ENCODE assay signal across 31 cellular contexts in the genomic region with DNA sequence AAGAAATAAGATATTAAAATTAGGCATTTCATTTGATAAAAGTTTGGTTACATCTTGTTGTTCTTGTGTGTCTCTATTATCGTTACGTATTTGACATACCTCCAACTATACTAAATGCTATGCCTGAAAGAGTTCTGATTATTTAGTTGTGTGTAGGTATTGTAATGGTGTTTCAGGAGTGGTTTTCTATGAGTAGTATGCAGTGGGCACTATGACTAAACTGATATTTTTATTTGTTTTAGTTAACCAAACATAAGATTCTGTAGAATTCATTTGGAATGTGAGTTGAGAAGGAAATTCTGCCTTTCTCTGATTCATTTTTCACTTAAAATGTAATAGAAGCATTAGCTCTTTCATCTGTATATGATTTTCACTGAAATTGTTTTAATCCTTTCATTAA.
"Had no signal": no experiment of that assay in that cellular context is flagged by ENCODE, and none has a peak within 500 bp of the region (broad histone marks: within the 10 kb centered on the region; RNA-seq: fewer than 3 reads in every experiment).

No MANE protein-coding gene starts in this region.

- H3K4me1 ChIP-seq: neural progenitor cell, parathyroid adenoma, psoas muscle, right lobe of liver, sigmoid colon, spleen, suprapubic skin, testis, thyroid gland, tibial nerve, upper lobe of left lung, vagina had no signal

- H3K27ac ChIP-seq: ovary, parathyroid adenoma, psoas muscle, right lobe of liver, sigmoid colon, spleen, suprapubic skin, testis, thyroid gland, tibial nerve, upper lobe of left lung, vagina had no signal

- ATAC-seq: naive thymus-derived CD4-positive, alpha-beta T cell; natural killer cell; psoas muscle; right cardiac atrium; right lobe of liver; stimulated activated memory B cell treated with anti-CD40 and anti-IgM and Interleukin-4, amounts not matched to agents 10 μg/mL and 1 μg/mL and 100 μg/mL, for 72 hours; stimulated activated naive CD8-positive, alpha-beta T cell treated with anti-CD3 and anti-CD28 coated beads, Interleukin-15, amount 100 ng/mL, for 72 hours; stimulated activated naive CD8-positive, alpha-beta T cell treated with anti-CD3 and anti-CD28 coated beads, Interleukin-15, Interleukin-2, amounts not matched to agents 100 U/mL and 50 U/mL, for 24 hours had no signal

- H3K9me3 ChIP-seq: ovary, psoas muscle, right lobe of liver, sigmoid colon, spleen, suprapubic skin, testis, thyroid gland, upper lobe of left lung, vagina had no signal

- H3K9ac ChIP-seq: neural progenitor cell, parathyroid adenoma had no signal

- H3K4me2 ChIP-seq: neural progenitor cell had no signal

- H2AFZ ChIP-seq: neural progenitor cell, parathyroid adenoma had no signal

- H3K4me3 ChIP-seq: neural progenitor cell, ovary, psoas muscle, right lobe of liver, sigmoid colon, spleen, suprapubic skin, testis, thyroid gland, tibial nerve, upper lobe of left lung, vagina had no signal

- DNase-seq: naive thymus-derived CD4-positive, alpha-beta T cell; natural killer cell; occipital lobe; ovary; posterior cingulate gyrus; psoas muscle; right cardiac atrium; right lobe of liver; sigmoid colon; small intestine; spleen; stimulated activated CD4-positive, alpha-beta T cell treated with anti-CD3 and anti-CD28 coated beads, Interleukin-12 subunit alpha, Interleukin-12 subunit beta, amount 100 ng/mL, for 4 hours; stimulated activated CD4-positive, alpha-beta T cell treated with anti-CD3 and anti-CD28 coated beads, Interleukin-2, amount 100 ng/mL, for 24 hours; stimulated activated CD4-positive, alpha-beta T cell treated with anti-CD3 and anti-CD28 coated beads, Interleukin-2, amount 100 ng/mL, for 48 hours; stimulated activated CD4-positive, alpha-beta T cell treated with anti-CD3 and anti-CD28 coated beads, Interleukin-4, amount 100 ng/mL, for 24 hours; stimulated activated CD8-positive, alpha-beta memory T cell treated with anti-CD3 and anti-CD28 coated beads, Interleukin-4, amount 100 ng/mL, for 48 hours; stimulated activated naive CD4-positive, alpha-beta T cell; stimulated activated naive CD8-positive, alpha-beta T cell treated with anti-CD3 and anti-CD28 coated beads, Interleukin-15, amount 100 ng/mL, for 72 hours; stimulated activated naive CD8-positive, alpha-beta T cell treated with anti-CD3 and anti-CD28 coated beads, Interleukin-15, Interleukin-2, amounts not matched to agents 100 U/mL and 50 U/mL, for 24 hours; substantia nigra; testis; thyroid gland; trophoblast cell; upper lobe of left lung had no signal

- H3K27me3 ChIP-seq: neural progenitor cell, ovary, right lobe of liver, sigmoid colon, spleen, suprapubic skin, testis, thyroid gland, tibial nerve, upper lobe of left lung, vagina had no signal

- H3K36me3 ChIP-seq: ovary, right lobe of liver, sigmoid colon, spleen, suprapubic skin, thyroid gland, tibial nerve, upper lobe of left lung, vagina had no signal

- FAIRE-seq: urothelium cell line had no signal
